Comparison of ENCODE assay signal across 11 cellular contexts in genomic region chr2:222483513-222484039, GRCh38. TPM values are rescaled to one million over a fixed set of nuclear protein-coding genes. Genes with fewer than 3 reads are reported as not detected.
A peak's percentile ranks its signal among the peaks of the same experiment; 100 is the strongest.
DNase-seq lines count a peak whose midpoint lies in the region; ATAC-seq and TF ChIP-seq lines count a peak whose summit lies in the region.
"Had no signal": no experiment of that assay in that cellular context is flagged by ENCODE, and none has a peak within 500 bp of the region (broad histone marks: within the 10 kb centered on the region; RNA-seq: fewer than 3 reads in every experiment).

No MANE protein-coding gene starts in this region.

- H3K27me3 ChIP-seq in parathyroid adenoma (ENCODE audit: control insufficient read depth, insufficient read depth, low read length) = no peaks in the 10 kb centered on the region

- no peaks in the 10 kb centered on the region for H3K4me1 Mint-ChIP-seq in activated CD8-positive, alpha-beta T cell treated with anti-CD3 and anti-CD28 coated beads for 36 hours (ENCODE audit: low read depth)
- no peaks in the 10 kb centered on the region for H3K4me1 Mint-ChIP-seq in activated CD8-positive, alpha-beta T cell treated with anti-CD3 and anti-CD28 coated beads, Interleukin-2, amount 10 ng/mL, durations not matched to agents 7 days and 5 days (ENCODE audit: low read depth)

- no peaks in the 10 kb centered on the region for H3K79me2 ChIP-seq in parathyroid adenoma

- ATAC-seq in activated CD8-positive, alpha-beta T cell treated with anti-CD3 and anti-CD28 coated beads for 36 hours = no peak
- ATAC-seq in activated CD8-positive, alpha-beta T cell treated with anti-CD3 and anti-CD28 coated beads, Interleukin-2, amount 10 ng/mL, durations not matched to agents 7 days and 5 days = no peak
- ATAC-seq in HG03460 (IDR thresholded peaks at IDR 0.05; ENCODE audit: unreplicated experiment) = peak; percentile 40

- no peak overlapping the region for H3K27ac ChIP-seq in parathyroid adenoma

- no peak overlapping the region for H3K4me2 ChIP-seq in parathyroid adenoma (ENCODE audit: low read length)

- TF ChIP-seq CTCF in activated CD8-positive, alpha-beta T cell treated with anti-CD3 and anti-CD28 coated beads for 36 hours (IDR thresholded peaks at IDR 0.05) = no peak
- peak; percentile 11 for TF ChIP-seq CTCF in parathyroid adenoma (IDR thresholded peaks at IDR 0.05)

- no peak overlapping the region for H3K4me3 Mint-ChIP-seq in activated CD8-positive, alpha-beta T cell treated with anti-CD3 and anti-CD28 coated beads for 36 hours
- no peak overlapping the region for H3K4me3 Mint-ChIP-seq in activated CD8-positive, alpha-beta T cell treated with anti-CD3 and anti-CD28 coated beads, Interleukin-2, amount 10 ng/mL, durations not matched to agents 7 days and 5 days
- H3K4me3 Mint-ChIP-seq: nephron progenitor cell; stimulated activated naive CD8-positive, alpha-beta T cell treated with anti-CD3 and anti-CD28 coated beads, Interleukin-15, Interleukin-2, amounts not matched to agents 100 ng/mL and 50 ng/mL, for 24 hours had no signal

- H3K36me3 ChIP-seq in parathyroid adenoma (ENCODE audit: control insufficient read depth, insufficient read depth, low read length) = no peaks in the 10 kb centered on the region

- no peak overlapping the region for H2AFZ ChIP-seq in parathyroid adenoma

- H3K9me3 Mint-ChIP-seq in activated CD8-positive, alpha-beta T cell treated with anti-CD3 and anti-CD28 coated beads for 36 hours = no peaks in the 10 kb centered on the region
- H3K9me3 Mint-ChIP-seq in activated CD8-positive, alpha-beta T cell treated with anti-CD3 and anti-CD28 coated beads, Interleukin-2, amount 10 ng/mL, durations not matched to agents 7 days and 5 days (ENCODE audit: insufficient read depth) = no peaks in the 10 kb centered on the region
- H3K9me3 Mint-ChIP-seq: nephron progenitor cell; stimulated activated naive CD8-positive, alpha-beta T cell treated with anti-CD3 and anti-CD28 coated beads, Interleukin-15, Interleukin-2, amounts not matched to agents 100 ng/mL and 50 ng/mL, for 24 hours had no signal

- H3K36me3 Mint-ChIP-seq in activated CD8-positive, alpha-beta T cell treated with anti-CD3 and anti-CD28 coated beads for 36 hours (ENCODE audit: low read depth) = no peaks in the 10 kb centered on the region
- H3K36me3 Mint-ChIP-seq in activated CD8-positive, alpha-beta T cell treated with anti-CD3 and anti-CD28 coated beads, Interleukin-2, amount 10 ng/mL, durations not matched to agents 7 days and 5 days (ENCODE audit: low read depth) = no peaks in the 10 kb centered on the region

- peaks cover 6% of the 10 kb centered on the region for H3K27me3 Mint-ChIP-seq in activated CD8-positive, alpha-beta T cell treated with anti-CD3 and anti-CD28 coated beads for 36 hours
- peaks cover 8% of the 10 kb centered on the region for H3K27me3 Mint-ChIP-seq in activated CD8-positive, alpha-beta T cell treated with anti-CD3 and anti-CD28 coated beads, Interleukin-2, amount 10 ng/mL, durations not matched to agents 7 days and 5 days (ENCODE audit: low read depth)

- DNase-seq in activated CD8-positive, alpha-beta T cell treated with anti-CD3 and anti-CD28 coated beads for 36 hours = peak; percentile 7
- no peak for DNase-seq in activated CD8-positive, alpha-beta T cell treated with anti-CD3 and anti-CD28 coated beads, Interleukin-2, amount 10 ng/mL, durations not matched to agents 7 days and 5 days
- peak; percentile 35 for DNase-seq in RPMI7951 (ENCODE audit: low read depth)
- no peak for DNase-seq in epidermal melanocyte (ENCODE audit: insufficient read length, low spot score)
- no peak for DNase-seq in activated CD4-positive, CD25-positive, alpha-beta regulatory T cell (lab: John Stamatoyannopoulos, UW)
- no peak for DNase-seq in H4 (ENCODE audit: low spot score)
- DNase-seq: nephron progenitor cell had no signal

- no peak overlapping the region for H3K4me3 ChIP-seq in parathyroid adenoma (ENCODE audit: low read depth, low read length)

- no peaks in the 10 kb centered on the region for H3K4me1 ChIP-seq in parathyroid adenoma

- intact Hi-C loops in activated CD8-positive, alpha-beta T cell treated with anti-CD3 and anti-CD28 coated beads for 36 hours (cut with micrococcal nuclease) = no loop called here

- POLR2A ChIA-PET in activated CD8-positive, alpha-beta T cell treated with anti-CD3 and anti-CD28 coated beads for 36 hours (lab: Charles Lee) = no interaction called here
- POLR2A ChIA-PET in activated CD8-positive, alpha-beta T cell treated with anti-CD3 and anti-CD28 coated beads, Interleukin-2, amount 10 ng/mL, durations not matched to agents 7 days and 5 days (lab: Charles Lee) = no interaction called here

- no peak overlapping the region for H3K9ac ChIP-seq in parathyroid adenoma

- CTCF ChIA-PET in activated CD8-positive, alpha-beta T cell treated with anti-CD3 and anti-CD28 coated beads for 36 hours (lab: Charles Lee) = interaction anchor here (0.7 to 1.9 kb wide), 3 partner anchors 166 to 840 kb away, joined by 3 to 6 read pairs (median 3); no protein-coding TSS in a partner anchor
- CTCF ChIA-PET in activated CD8-positive, alpha-beta T cell treated with anti-CD3 and anti-CD28 coated beads, Interleukin-2, amount 10 ng/mL, durations not matched to agents 7 days and 5 days (lab: Charles Lee) = interaction anchor here (1.6 kb wide), 1 partner anchor 166 kb away, joined by 3 read pairs; no protein-coding TSS in a partner anchor

- no peak overlapping the region for H3K27ac Mint-ChIP-seq in activated CD8-positive, alpha-beta T cell treated with anti-CD3 and anti-CD28 coated beads for 36 hours
- no peak overlapping the region for H3K27ac Mint-ChIP-seq in activated CD8-positive, alpha-beta T cell treated with anti-CD3 and anti-CD28 coated beads, Interleukin-2, amount 10 ng/mL, durations not matched to agents 7 days and 5 days
- H3K27ac Mint-ChIP-seq: nephron progenitor cell; stimulated activated naive CD8-positive, alpha-beta T cell treated with anti-CD3 and anti-CD28 coated beads, Interleukin-15, Interleukin-2, amounts not matched to agents 100 ng/mL and 50 ng/mL, for 24 hours had no signal

- H3K9me3 ChIP-seq in parathyroid adenoma (ENCODE audit: control insufficient read depth, low read length) = no peaks in the 10 kb centered on the region

RNA-seq across cellular contexts. Expression of gene SGPP2, which starts 59.2 kb away (rescaled TPM):
- total RNA-seq in activated CD8-positive, alpha-beta T cell treated with anti-CD3 and anti-CD28 coated beads for 36 hours = 1 to 10 TPM; 2.8 to 3.0 TPM
- under 1 TPM; 0.08 to 0.11 TPM for total RNA-seq in activated CD8-positive, alpha-beta T cell treated with anti-CD3 and anti-CD28 coated beads, Interleukin-2, amount 10 ng/mL, durations not matched to agents 7 days and 5 days
- 0.10 TPM in 1 of 2 replicates, not detected in the other for total RNA-seq in RPMI7951 (2014; rRNA removed; shearing (Covaris generic))
- total RNA-seq in H4 (2014; rRNA removed; shearing (Covaris generic)) = not detected in 2 replicates
- total RNA-seq: endothelial cell of umbilical vein had no signal

Comparison
In these comparisons a context has a peak if more than half of its experiments do, and no peak if none do; other contexts are left out.
1. DNase-seq: peak in activated CD8-positive, alpha-beta T cell treated with anti-CD3 and anti-CD28 coated beads for 36 hours (single experiment) and RPMI7951 (single experiment); none in activated CD8-positive, alpha-beta T cell treated with anti-CD3 and anti-CD28 coated beads, Interleukin-2, amount 10 ng/mL, durations not matched to agents 7 days and 5 days (single experiment), epidermal melanocyte (single experiment), activated CD4-positive, CD25-positive, alpha-beta regulatory T cell (0 of 4) and H4 (single experiment).